ENCODE assay signal across 29 cellular contexts in genomic region chr9:92685022-92685421, GRCh38. TPM values are rescaled to one million over a fixed set of nuclear protein-coding genes. Genes with fewer than 3 reads are reported as not detected.
DNase-seq lines count a peak whose midpoint lies in the region; ATAC-seq, FAIRE-seq and TF ChIP-seq lines count a peak whose summit lies in the region.
"Had no signal": no experiment of that assay in that cellular context is flagged by ENCODE, and none has a peak within 500 bp of the region (broad histone marks: within the 10 kb centered on the region; RNA-seq: fewer than 3 reads in every experiment).

No MANE protein-coding gene starts in this region.

- FAIRE-seq in D721Med (lab: Jason Lieb, UNC): no peak
- FAIRE-seq: A204.1, GM19239 had no signal

- H3K36me3 Mint-ChIP-seq in WTC11: no peaks in the 10 kb centered on the region
- H3K36me3 Mint-ChIP-seq in activated naive CD4-positive, alpha-beta T cell treated with anti-CD3 and anti-CD28 coated beads, Interleukin-2, amount 10 ng/mL, durations not matched to agents 7 days and 5 days: no peaks in the 10 kb centered on the region

- no peaks in the 10 kb centered on the region for H3K36me3 ChIP-seq in Karpas-422 (ENCODE audit: insufficient read depth, low read length)
- H3K36me3 ChIP-seq: BLaER1 treated with 17β-estradiol and CSF1 and Interleukin-3, amounts not matched to agents 10 nM and 100 nM; HAP-1; SJSA1 had no signal

- H2AFZ ChIP-seq in Karpas-422 (ENCODE audit: low read length): no peak overlapping the region

- H4K20me1 ChIP-seq in Karpas-422 (ENCODE audit: insufficient read depth, low read depth, low read length): no peaks in the 10 kb centered on the region

- peaks cover 8% of the 10 kb centered on the region for H3K9me3 Mint-ChIP-seq in WTC11
- peaks cover 1% of the 10 kb centered on the region for H3K9me3 Mint-ChIP-seq in activated naive CD4-positive, alpha-beta T cell treated with anti-CD3 and anti-CD28 coated beads, Interleukin-2, amount 10 ng/mL, durations not matched to agents 7 days and 5 days

- ATAC-seq in WTC11: peak; percentile 39; the same call in 1 of the 2 replicates

- H3K4me3 ChIP-seq in GM12865 (ENCODE audit: low read depth, low read length): no peak overlapping the region
- H3K4me3 ChIP-seq in Karpas-422 (ENCODE audit: low read length): peak overlapping the region; percentile 29
- H3K4me3 ChIP-seq: BLaER1 treated with 17β-estradiol and CSF1 and Interleukin-3, amounts not matched to agents 10 nM and 100 nM; HAP-1; SJSA1 had no signal

- H3K9me3 ChIP-seq in Karpas-422 (ENCODE audit: low read length): no peaks in the 10 kb centered on the region
- H3K9me3 ChIP-seq: HAP-1, SJSA1 had no signal

- CTCF ChIA-PET in WTC11 (lab: Charles Lee): interaction anchor here (0.7 kb wide), 1 partner anchor 102 kb away, joined by 3 read pairs; no protein-coding TSS in a partner anchor
- CTCF ChIA-PET in activated naive CD4-positive, alpha-beta T cell treated with anti-CD3 and anti-CD28 coated beads, Interleukin-2, amount 10 ng/mL, durations not matched to agents 7 days and 5 days (lab: Charles Lee): no interaction called here

- H3K79me2 ChIP-seq in Karpas-422 (ENCODE audit: low read length): peaks cover 25% of the 10 kb centered on the region

- H3K4me3 Mint-ChIP-seq in WTC11: no peak overlapping the region
- H3K4me3 Mint-ChIP-seq in activated naive CD4-positive, alpha-beta T cell treated with anti-CD3 and anti-CD28 coated beads, Interleukin-2, amount 10 ng/mL, durations not matched to agents 7 days and 5 days: no peak overlapping the region
- H3K4me3 Mint-ChIP-seq: CD4-positive, alpha-beta T cell had no signal

- peak overlapping the region; percentile 61 for H3K4me2 ChIP-seq in Karpas-422 (ENCODE audit: low read depth, low read length, poor library complexity, severe bottlenecking)

- peaks cover 7% of the 10 kb centered on the region for H3K4me1 Mint-ChIP-seq in WTC11
- H3K4me1 Mint-ChIP-seq in activated naive CD4-positive, alpha-beta T cell treated with anti-CD3 and anti-CD28 coated beads, Interleukin-2, amount 10 ng/mL, durations not matched to agents 7 days and 5 days: no peaks in the 10 kb centered on the region

- POLR2A ChIA-PET in WTC11 (lab: Charles Lee): no interaction called here

- H3K9ac ChIP-seq in Karpas-422 (ENCODE audit: low read length): peak overlapping the region; percentile 46
- H3K9ac ChIP-seq: BLaER1 treated with 17β-estradiol and CSF1 and Interleukin-3, amounts not matched to agents 10 nM and 100 nM had no signal

- H3K27me3 Mint-ChIP-seq in WTC11 (ENCODE audit: low read depth): no peaks in the 10 kb centered on the region
- peaks cover 11% of the 10 kb centered on the region for H3K27me3 Mint-ChIP-seq in activated naive CD4-positive, alpha-beta T cell treated with anti-CD3 and anti-CD28 coated beads, Interleukin-2, amount 10 ng/mL, durations not matched to agents 7 days and 5 days
- H3K27me3 Mint-ChIP-seq: CD4-positive, alpha-beta T cell had no signal

- DNase-seq in GM12865 (ENCODE audit: low read depth): peak; percentile 14
- peak; percentile 87 for DNase-seq in Karpas-422
- DNase-seq in WTC11 (ENCODE audit: low spot score): peak; percentile 25
- peak; percentile 24 for DNase-seq in mesenteric fat pad (ENCODE audit: low spot score)
- no peak for DNase-seq in D721Med (ENCODE audit: insufficient read length, low spot score)
- no peak for DNase-seq in activated naive CD4-positive, alpha-beta T cell treated with anti-CD3 and anti-CD28 coated beads, Interleukin-2, amount 10 ng/mL, durations not matched to agents 7 days and 5 days
- DNase-seq in amygdala (lab: John Stamatoyannopoulos, UW): no peak
- DNase-seq: AML-193; CD4-positive, alpha-beta T cell; COR-L47; GF-D8; GOT3; KG1; MM.1S; NCI-H1048; NCI-H1417 treated with DMSO at 0.1 percent for 48 hours; NCI-H1694 treated with DMSO at 0.1 percent for 48 hours; NCI-H2081; NCI-H2227 treated with DMSO at 0.1 percent for 48 hours; NCI-H524; NCI-H774; NK-92 treated with Interleukin-12 subunit alpha and Interleukin-12 subunit beta, amount 100 ng/mL, for 24 hours; Right ventricle myocardium superior; RPMI8226 had no signal

- peak overlapping the region; percentile 83 for H3K27ac ChIP-seq in Karpas-422 (ENCODE audit: low read length)
- H3K27ac ChIP-seq: BLaER1 treated with 17β-estradiol and CSF1 and Interleukin-3, amounts not matched to agents 10 nM and 100 nM; SJSA1 had no signal

- H3K9me2 ChIP-seq in Karpas-422 (replicated peaks; ENCODE audit: insufficient read depth, low read length): no peaks in the 10 kb centered on the region

- H3K27me3 ChIP-seq in Karpas-422 (ENCODE audit: low read length): no peaks in the 10 kb centered on the region
- H3K27me3 ChIP-seq: BLaER1 treated with 17β-estradiol and CSF1 and Interleukin-3, amounts not matched to agents 10 nM and 100 nM; SJSA1 had no signal

- TF ChIP-seq CTCF in GM12865 (IDR thresholded peaks at IDR 0.05; ENCODE audit: insufficient read depth, low read depth, low read length, missing control alignments): no peak
- no peak for TF ChIP-seq CTCF in WTC11 (IDR thresholded peaks at IDR 0.05)
- no peak for TF ChIP-seq CTCF in D721Med (IDR thresholded peaks at IDR 0.05; ENCODE audit: insufficient read depth, missing control alignments)

- H3K4me1 ChIP-seq in Karpas-422 (ENCODE audit: low read length): peaks cover 39% of the 10 kb centered on the region
- H3K4me1 ChIP-seq: SJSA1 had no signal

- H3K27ac Mint-ChIP-seq in WTC11: no peak overlapping the region
- H3K27ac Mint-ChIP-seq in activated naive CD4-positive, alpha-beta T cell treated with anti-CD3 and anti-CD28 coated beads, Interleukin-2, amount 10 ng/mL, durations not matched to agents 7 days and 5 days: no peak overlapping the region
- H3K27ac Mint-ChIP-seq: CD4-positive, alpha-beta T cell had no signal

TF ChIP-seq in WTC11, 78 proteins besides CTCF, POLR2A, EP300 and RAD21 (continues in another document):
- no peak for TF ChIP-seq ZNF416 (CRISPR knock-in tag; IDR thresholded peaks at IDR 0.05)
- TF ChIP-seq JAZF1 (CRISPR knock-in tag; IDR thresholded peaks at IDR 0.05): no peak
- TF ChIP-seq CREM (CRISPR knock-in tag; IDR thresholded peaks at IDR 0.05): no peak
- TF ChIP-seq GRHL2 (CRISPR knock-in tag; IDR thresholded peaks at IDR 0.05; ENCODE audit: insufficient replicate concordance, severe bottlenecking): no peak
- no peak for TF ChIP-seq ETV6 (CRISPR knock-in tag; IDR thresholded peaks at IDR 0.05)
- no peak for TF ChIP-seq IRF2 (CRISPR knock-in tag; IDR thresholded peaks at IDR 0.05; ENCODE audit: borderline replicate concordance, low read depth)
- TF ChIP-seq ESRRA (CRISPR knock-in tag; IDR thresholded peaks at IDR 0.05; ENCODE audit: borderline replicate concordance): no peak
- TF ChIP-seq ZNF263 (CRISPR knock-in tag; IDR thresholded peaks at IDR 0.05; ENCODE audit: low read depth): no peak
- TF ChIP-seq TEAD4 (CRISPR knock-in tag; IDR thresholded peaks at IDR 0.05): no peak
- no peak for TF ChIP-seq ZMAT4 (CRISPR knock-in tag; IDR thresholded peaks at IDR 0.05)
- TF ChIP-seq NR2C2 (CRISPR knock-in tag; IDR thresholded peaks at IDR 0.05): no peak
- no peak for TF ChIP-seq ZNF281 (CRISPR knock-in tag; IDR thresholded peaks at IDR 0.05)
- TF ChIP-seq ZNF671 (CRISPR knock-in tag; IDR thresholded peaks at IDR 0.05): no peak

RNA-seq across cellular contexts. Expression of gene IPPK, which starts 15.1 kb away (rescaled TPM):
- total RNA-seq in Karpas-422 (2014; rRNA removed; shearing (Covaris generic); ENCODE audit: low replicate concordance): 10.5 and 18.3 TPM in 2 replicates
- total RNA-seq in WTC11 (2021): 8.1 to 9.4 TPM (median 8.6 TPM) in 3 replicates
- total RNA-seq in mesenteric fat pad: 10.1 TPM

Comparison
In these comparisons a context has a peak if more than half of its experiments do, and no peak if none do; other contexts are left out.
1. DNase-seq: peak in GM12865 (single experiment), Karpas-422 (single experiment), WTC11 (single experiment) and mesenteric fat pad (single experiment); none in D721Med (single experiment), activated naive CD4-positive, alpha-beta T cell treated with anti-CD3 and anti-CD28 coated beads, Interleukin-2, amount 10 ng/mL, durations not matched to agents 7 days and 5 days (single experiment) and amygdala (0 of 56).